30 cellular contexts compared by ENCODE assay signal in the genomic region with DNA sequence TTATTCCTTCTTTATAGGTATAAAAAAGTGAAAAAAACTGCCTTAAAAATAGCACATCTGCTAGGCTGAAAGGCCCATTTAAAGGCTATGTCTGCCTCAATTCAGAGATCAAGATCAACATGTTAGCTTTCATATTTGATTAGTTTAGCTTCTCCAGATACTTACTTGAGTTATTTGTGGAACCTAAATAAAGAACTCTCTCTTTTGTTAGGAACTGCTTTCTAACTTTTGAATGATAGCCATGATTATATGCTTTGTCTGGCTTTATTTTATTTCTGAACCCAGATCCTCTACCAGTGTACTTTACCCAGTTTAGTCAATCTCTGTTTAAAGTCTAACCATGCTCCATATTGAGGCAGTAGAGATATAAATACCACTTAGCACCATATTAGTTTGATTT.
"Had no signal": no experiment of that assay in that cellular context is flagged by ENCODE, and none has a peak within 500 bp of the region (broad histone marks: within the 10 kb centered on the region; RNA-seq: fewer than 3 reads in every experiment).

No MANE protein-coding gene starts in this region.

- DNase-seq: Kasumi-1, MG63, NCI-H1048, NCI-H1092 treated with DMSO at 0.1 percent for 48 hours, NCI-H1105 treated with DMSO at 0.1 percent for 48 hours, NCI-H1417, NCI-H1436, NCI-H146, NCI-H1694, NCI-H187, NCI-H1930, NCI-H2029 treated with DMSO at 0.1 percent for 48 hours, NCI-H2081 treated with DMSO at 0.1 percent for 48 hours, NCI-H2107, NCI-H2171, NCI-H226, NCI-H510A treated with DMSO at 0.1 percent for 48 hours, NCI-H524 treated with DMSO at 0.1 percent for 48 hours, NCI-H526 treated with DMSO at 0.1 percent for 48 hours, NCI-H774, PC-9, SHP77, SIG-M5, SJCRH30, SW 1271, T-helper 1 cell had no signal

- H2AFZ ChIP-seq: PC-9 had no signal

- H3K27ac ChIP-seq: PC-9, RWPE1, SJCRH30 had no signal

- H3K4me3 ChIP-seq: MG63, PC-9, SJCRH30 had no signal

- H3K36me3 ChIP-seq: MG63, SJCRH30 had no signal

- H3K27ac Mint-ChIP-seq: T-helper 1 cell treated with Interleukin-12 subunit alpha and Interleukin-12 subunit beta and Interleukin-4 antibody, amounts not matched to agents 30 μg/mL and 1 μg/mL, for 36 hours had no signal

- ATAC-seq: Panc1, Right ventricle myocardium inferior had no signal

- H3K9me3 ChIP-seq: MG63, SJCRH30 had no signal

- H3K4me2 ChIP-seq: PC-9 had no signal

- H3K4me3 Mint-ChIP-seq: T-helper 1 cell treated with Interleukin-12 subunit alpha and Interleukin-12 subunit beta and Interleukin-4 antibody, amounts not matched to agents 30 μg/mL and 1 μg/mL, for 36 hours had no signal

- H3K27me3 ChIP-seq: MG63, SJCRH30 had no signal

- H3K4me1 ChIP-seq: SJCRH30 had no signal
